16 cellular contexts compared by ENCODE assay signal in genomic region chr15:40992825-40993224, GRCh38.
"Had no signal": no experiment of that assay in that cellular context is flagged by ENCODE, and none has a peak within 500 bp of the region (broad histone marks: within the 10 kb centered on the region; RNA-seq: fewer than 3 reads in every experiment).

No MANE protein-coding gene starts in this region.

- ATAC-seq: activated CD4-positive, alpha-beta T cell treated with anti-CD3 and anti-CD28 coated beads for 36 hours; activated CD8-positive, alpha-beta T cell treated with anti-CD3 and anti-CD28 coated beads for 36 hours; right lobe of liver; stimulated activated naive CD8-positive, alpha-beta T cell treated with anti-CD3 and anti-CD28 coated beads, Interleukin-15, Interleukin-2, amounts not matched to agents 100 U/mL and 50 U/mL, for 24 hours had no signal

- H3K27ac Mint-ChIP-seq: activated CD4-positive, alpha-beta T cell treated with anti-CD3 and anti-CD28 coated beads for 36 hours had no signal

- DNase-seq: activated CD4-positive, alpha-beta T cell treated with anti-CD3 and anti-CD28 coated beads for 36 hours; activated CD8-positive, alpha-beta memory T cell treated with anti-CD3 and anti-CD28 coated beads, Interleukin-2, amount 50 U/mL, for 4 hours; activated CD8-positive, alpha-beta T cell treated with anti-CD3 and anti-CD28 coated beads for 36 hours; activated naive CD4-positive, alpha-beta T cell treated with Interleukin-2 at 50 U/mL for 16 hours; caudate nucleus; cortex of kidney; effector CD8-positive, alpha-beta T cell; hypothalamus; right lobe of liver; stimulated activated CD4-positive, alpha-beta T cell treated with anti-CD3 and anti-CD28 coated beads, Interleukin-12 subunit alpha, Interleukin-12 subunit beta, amount 100 ng/mL, for 4 hours; stimulated activated naive CD8-positive, alpha-beta T cell treated with anti-CD3 and anti-CD28 coated beads, Interleukin-15, Interleukin-2, amounts not matched to agents 100 U/mL and 50 U/mL, for 24 hours; T1000 had no signal

- H3K9me3 Mint-ChIP-seq: activated CD8-positive, alpha-beta T cell treated with anti-CD3 and anti-CD28 coated beads for 36 hours had no signal

- H3K27me3 ChIP-seq: right lobe of liver, suprapubic skin had no signal

- H3K4me3 ChIP-seq: prostate gland, right lobe of liver, suprapubic skin had no signal

- H3K27me3 Mint-ChIP-seq: activated CD4-positive, alpha-beta T cell treated with anti-CD3 and anti-CD28 coated beads for 36 hours; activated CD8-positive, alpha-beta T cell treated with anti-CD3 and anti-CD28 coated beads for 36 hours had no signal

- H3K27ac ChIP-seq: epithelial cell of prostate, prostate gland, right lobe of liver, suprapubic skin, VCaP had no signal

- H3K9me3 ChIP-seq: prostate gland, right lobe of liver, suprapubic skin had no signal

- H3K4me3 Mint-ChIP-seq: activated CD4-positive, alpha-beta T cell treated with anti-CD3 and anti-CD28 coated beads for 36 hours; activated CD8-positive, alpha-beta T cell treated with anti-CD3 and anti-CD28 coated beads for 36 hours had no signal

- H3K4me1 ChIP-seq: prostate gland, right lobe of liver had no signal
